ENCODE assay signal across 8 cellular contexts in the genomic region with DNA sequence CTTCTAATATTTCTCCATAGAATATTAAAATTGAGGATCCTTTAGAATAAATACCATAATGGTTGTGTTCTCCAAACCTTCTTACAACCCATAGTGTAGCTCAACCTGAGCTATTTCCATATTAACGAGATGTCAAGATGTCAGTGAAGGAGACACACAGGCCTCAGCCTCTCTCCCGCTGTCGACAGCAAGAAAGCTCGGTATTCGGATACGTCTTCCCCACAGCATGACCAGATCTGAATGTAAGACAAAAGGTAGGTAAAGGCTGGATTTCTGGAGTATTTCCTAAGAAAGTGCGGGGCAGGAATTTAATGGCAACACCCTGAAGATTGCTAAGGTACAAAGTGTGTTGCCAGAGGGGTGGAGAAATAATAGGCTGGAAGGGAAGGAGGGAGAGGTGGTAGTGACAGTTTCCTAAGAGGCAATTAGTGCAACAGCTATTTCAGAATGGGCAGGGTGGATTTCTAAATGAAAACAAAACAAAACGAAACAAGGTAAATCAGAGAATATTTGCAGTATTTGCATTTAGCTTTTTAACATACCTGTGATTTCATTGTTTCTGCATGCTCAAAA. TPM values are rescaled to one million over a fixed set of nuclear protein-coding genes. Genes with fewer than 3 reads are reported as not detected.
DNase-seq lines count a peak whose midpoint lies in the region; ATAC-seq and TF ChIP-seq lines count a peak whose summit lies in the region.

No MANE protein-coding gene starts in this region.

- peaks cover 72% of the 10 kb centered on the region for H3K4me1 Mint-ChIP-seq in GM23338
- peaks cover 62 to 64% (median 63%) of the 10 kb centered on the region in 3 donors for H3K4me1 Mint-ChIP-seq in T-cell

- H3K79me2 ChIP-seq in GM23338 (replicated peaks; ENCODE audit: insufficient read depth), result peaks cover 60% of the 10 kb centered on the region

- 0 out of 2 replicates have a peak, but pooled peaks cover 5% of the 10 kb centered on the region for H4K20me1 ChIP-seq in GM23338 (replicated peaks; ENCODE audit: insufficient read depth)

- H3K4me1 ChIP-seq in GM23338 (ENCODE audit: insufficient read depth), result peaks cover 69% of the 10 kb centered on the region

- H3K4me2 ChIP-seq in GM23338, result peak overlapping the region; percentile 88

- no peaks in the 10 kb centered on the region for H3F3A ChIP-seq in GM23338 (replicated peaks; ENCODE audit: low read depth)

- H3K9me3 Mint-ChIP-seq in GM23338, result no peaks in the 10 kb centered on the region
- H3K9me3 Mint-ChIP-seq in T-cell, result peaks cover 0 to 4% (median 0%) of the 10 kb centered on the region in 3 donors

- H3K4me3 Mint-ChIP-seq in GM23338, result peak overlapping the region; percentile 92
- peak overlapping the region; percentile 92 to 97 (median 95) for H3K4me3 Mint-ChIP-seq in T-cell

- H3K36me3 Mint-ChIP-seq in GM23338 (ENCODE audit: low read depth), result peaks cover 7% of the 10 kb centered on the region; the same call in 1 of the 3 replicates
- H3K36me3 Mint-ChIP-seq in T-cell, result peaks cover 20% of the 10 kb centered on the region

- DNase-seq in GM23338 (ENCODE audit: low spot score) (no peak), T-cell (no peak), fibroblast of villous mesenchyme (ENCODE audit: low read depth) (no peak), NCI-H2196 treated with DMSO at 0.1 percent for 48 hours (lab: John Stamatoyannopoulos, UW; ENCODE audit: unreplicated experiment) (no peak), NCI-H2171 (lab: John Stamatoyannopoulos, UW) (no peak)
- no peak for DNase-seq in activated CD4-positive, alpha-beta T cell treated with anti-CD3 and anti-CD28 coated beads for 4 hours

- no peaks in the 10 kb centered on the region for H3K9me2 ChIP-seq in GM23338 (ENCODE audit: insufficient read depth)

- no peaks in the 10 kb centered on the region; the same call in 1 of the 2 replicates for H3K36me3 ChIP-seq in GM23338 (ENCODE audit: insufficient read depth)

- no peak overlapping the region for H2AFZ ChIP-seq in GM23338

- no peak overlapping the region for H3K27ac Mint-ChIP-seq in GM23338
- H3K27ac Mint-ChIP-seq in T-cell, result peak overlapping the region; percentile 95 to 97

- H3K27me3 Mint-ChIP-seq in GM23338 (ENCODE audit: insufficient read depth, low read depth, poor library complexity) (no peaks in the 10 kb centered on the region), T-cell (no peaks in the 10 kb centered on the region)

- H3K4me3 ChIP-seq in GM23338 (peak overlapping the region; percentile 77), fibroblast of villous mesenchyme (ENCODE audit: low read depth, low read length) (peak overlapping the region; percentile 97), skin epidermis (peak overlapping the region in 6 of 7 experiments; percentile 61 to 92 (median 89))

- POLR2A ChIA-PET in T-cell (lab: Charles Lee), result interaction anchor here (0.5 to 1.3 kb wide), 5 partner anchors 11 to 19 kb away, joined by 3 to 5 read pairs (median 3); no protein-coding TSS in a partner anchor

- no peak for TF ChIP-seq CTCF in GM23338 (conservative IDR thresholded peaks at IDR 0.05; ENCODE audit: low read depth in 2 of 2)
- no peak for TF ChIP-seq CTCF in fibroblast of villous mesenchyme (IDR thresholded peaks at IDR 0.05; ENCODE audit: insufficient read depth, low read depth, low read length)

- no peak for ATAC-seq in GM23338
- no peak for ATAC-seq in T-cell (replicated peaks in 1 of 4)
- ATAC-seq in HG03469 (IDR thresholded peaks at IDR 0.05; ENCODE audit: unreplicated experiment), result no peak

- no peaks in the 10 kb centered on the region for H3K27me3 ChIP-seq in GM23338 (ENCODE audit: insufficient read depth)

- no peak overlapping the region for H3K27ac ChIP-seq in GM23338 (ENCODE audit: low read depth)
- H3K27ac ChIP-seq in skin epidermis, result peak overlapping the region in 14 of 21 experiments; percentile 45 to 98 (median 96)

- CTCF ChIA-PET in T-cell (lab: Charles Lee), result interaction anchor here in 1 of 2 donors (0.5 to 0.7 kb wide), 3 partner anchors 16 to 1209 kb away, joined by 3 to 4 read pairs (median 3); no protein-coding TSS in a partner anchor

TF ChIP-seq in GM23338, 12 proteins besides CTCF, POLR2A, EP300 and RAD21:
- TF ChIP-seq, protein P1, sequence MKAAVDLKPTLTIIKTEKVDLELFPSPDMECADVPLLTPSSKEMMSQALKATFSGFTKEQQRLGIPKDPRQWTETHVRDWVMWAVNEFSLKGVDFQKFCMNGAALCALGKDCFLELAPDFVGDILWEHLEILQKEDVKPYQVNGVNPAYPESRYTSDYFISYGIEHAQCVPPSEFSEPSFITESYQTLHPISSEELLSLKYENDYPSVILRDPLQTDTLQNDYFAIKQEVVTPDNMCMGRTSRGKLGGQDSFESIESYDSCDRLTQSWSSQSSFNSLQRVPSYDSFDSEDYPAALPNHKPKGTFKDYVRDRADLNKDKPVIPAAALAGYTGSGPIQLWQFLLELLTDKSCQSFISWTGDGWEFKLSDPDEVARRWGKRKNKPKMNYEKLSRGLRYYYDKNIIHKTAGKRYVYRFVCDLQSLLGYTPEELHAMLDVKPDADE (IDR thresholded peaks at IDR 0.05), result no peak
- no peak for TF ChIP-seq REST (IDR thresholded peaks at IDR 0.05; ENCODE audit: unreplicated experiment)

RNA-seq across cellular contexts. Expression of gene ADSS2, which starts 1.7 kb away (rescaled TPM):
- 93.9 and 101 TPM in 2 replicates for total RNA-seq in GM23338 (2014; rRNA removed; shearing (Covaris generic))
- polyA plus RNA-seq in GM23338 (2016; fragmentation: Nextera tagmentation; extraction: Ambion mirVana), result 53.1 and 55.1 TPM in 2 replicates
- total RNA-seq in T-cell (10 to 100 TPM; 49.6 to 53.4 (median 51.6) TPM), fibroblast of villous mesenchyme (51.2 and 70.0 TPM in 2 replicates)

RNA-seq across cellular contexts. Expression of gene CATSPERE, which starts 11.1 kb away (rescaled TPM):
- not detected in 2 replicates for total RNA-seq in GM23338 (2014; rRNA removed; shearing (Covaris generic))
- polyA plus RNA-seq in GM23338 (2016; fragmentation: Nextera tagmentation; extraction: Ambion mirVana), result 0.70 TPM in 1 of 2 replicates, not detected in the other
- total RNA-seq in T-cell (1 to 10 TPM in 4 of 5 donors, under 1 TPM in 1; 0.79 to 1.5 (median 1.3) TPM), fibroblast of villous mesenchyme (0.64 and 1.7 TPM in 2 replicates)
